1 cellular context compared by ENCODE assay signal in genomic region chr5:136020383-136021015, GRCh38.
TF ChIP-seq lines count a peak whose summit lies in the region.

No MANE protein-coding gene starts in this region.

TF ChIP-seq in SK-N-SH, 30 proteins besides CTCF, POLR2A, EP300 and RAD21 (continued from another document):
- peak; percentile 79 for TF ChIP-seq REST (IDR thresholded peaks at IDR 0.05; ENCODE audit: low read depth, low read length)
- peak; percentile 99 for TF ChIP-seq JUND (IDR thresholded peaks at IDR 0.05)
- TF ChIP-seq TCF12 (IDR thresholded peaks at IDR 0.05): peak; percentile 100
- peak; percentile 97 for TF ChIP-seq FOXM1 (IDR thresholded peaks at IDR 0.05; ENCODE audit: low read depth)
- peak; percentile 40 for TF ChIP-seq GABPA (IDR thresholded peaks at IDR 0.05; ENCODE audit: low read depth)
